Comparison of ENCODE assay signal across 13 cellular contexts in genomic region chr3:87272718-87273337, GRCh38.
DNase-seq lines count a peak whose midpoint lies in the region; ATAC-seq and TF ChIP-seq lines count a peak whose summit lies in the region.
"Had no signal": no experiment of that assay in that cellular context is flagged by ENCODE, and none has a peak within 500 bp of the region (broad histone marks: within the 10 kb centered on the region; RNA-seq: fewer than 3 reads in every experiment).

No MANE protein-coding gene starts in this region.

- no peak for DNase-seq in NCI-H1105 (lab: John Stamatoyannopoulos, UW)
- DNase-seq in activated CD4-positive, alpha-beta T cell treated with anti-CD3 and anti-CD28 coated beads for 1 hour, result no peak
- DNase-seq in ACHN, result no peak
- DNase-seq: activated CD8-positive, alpha-beta memory T cell treated with anti-CD3 and anti-CD28 coated beads, Interleukin-2, amount 50 U/mL, for 48 hours; CD8-positive, alpha-beta memory T cell; midbrain; NCI-H2081 treated with DMSO at 0.1 percent for 48 hours; upper lobe of right lung had no signal

- ATAC-seq in GM18517 (IDR thresholded peaks at IDR 0.05; ENCODE audit: unreplicated experiment) (peak; percentile 69), GM19468 (IDR thresholded peaks at IDR 0.05; ENCODE audit: extremely low read depth, unreplicated experiment) (peak; percentile 48), HG02884 (IDR thresholded peaks at IDR 0.05; ENCODE audit: unreplicated experiment) (peak; percentile 95), HG03571 (IDR thresholded peaks at IDR 0.05; ENCODE audit: unreplicated experiment) (peak; percentile 52), SK-N-SH treated with all-trans-retinoic acid at 6 μM for 48 hours (no peak)
- ATAC-seq: upper lobe of right lung had no signal

- in situ Hi-C loops in ACHN (cut with HindIII; ENCODE audit: low pct_ligation_motif_present, low pct_unique_long_range_greater_than_20kb, low sequenced_read_pairs), result no loop called here

TF ChIP-seq in SK-N-SH treated with all-trans-retinoic acid at 6 μM for 48 hours, 23 proteins besides CTCF, POLR2A, EP300 and RAD21:
- TF ChIP-seq ZNF70 (CRISPR knock-in tag; IDR thresholded peaks at IDR 0.05) (no peak), ISL1 (CRISPR knock-in tag; IDR thresholded peaks at IDR 0.05) (no peak), POU6F1 (CRISPR knock-in tag; IDR thresholded peaks at IDR 0.05; ENCODE audit: borderline replicate concordance, low read depth) (no peak), PATZ1 (CRISPR knock-in tag; IDR thresholded peaks at IDR 0.05; ENCODE audit: borderline replicate concordance) (no peak), TOX (CRISPR knock-in tag; IDR thresholded peaks at IDR 0.05; ENCODE audit: borderline replicate concordance) (no peak), CREB5 (CRISPR knock-in tag; IDR thresholded peaks at IDR 0.05; ENCODE audit: low read depth) (no peak), ZNF565 (CRISPR knock-in tag; conservative IDR thresholded peaks at IDR 0.05; ENCODE audit: low read depth) (no peak), SNAI2 (CRISPR knock-in tag; IDR thresholded peaks at IDR 0.05) (no peak), RARB (CRISPR knock-in tag; IDR thresholded peaks at IDR 0.05) (no peak), ZNF8 (CRISPR knock-in tag; IDR thresholded peaks at IDR 0.05) (no peak), CSDC2 (CRISPR knock-in tag; IDR thresholded peaks at IDR 0.05) (no peak)
- TF ChIP-seq, protein P1, sequence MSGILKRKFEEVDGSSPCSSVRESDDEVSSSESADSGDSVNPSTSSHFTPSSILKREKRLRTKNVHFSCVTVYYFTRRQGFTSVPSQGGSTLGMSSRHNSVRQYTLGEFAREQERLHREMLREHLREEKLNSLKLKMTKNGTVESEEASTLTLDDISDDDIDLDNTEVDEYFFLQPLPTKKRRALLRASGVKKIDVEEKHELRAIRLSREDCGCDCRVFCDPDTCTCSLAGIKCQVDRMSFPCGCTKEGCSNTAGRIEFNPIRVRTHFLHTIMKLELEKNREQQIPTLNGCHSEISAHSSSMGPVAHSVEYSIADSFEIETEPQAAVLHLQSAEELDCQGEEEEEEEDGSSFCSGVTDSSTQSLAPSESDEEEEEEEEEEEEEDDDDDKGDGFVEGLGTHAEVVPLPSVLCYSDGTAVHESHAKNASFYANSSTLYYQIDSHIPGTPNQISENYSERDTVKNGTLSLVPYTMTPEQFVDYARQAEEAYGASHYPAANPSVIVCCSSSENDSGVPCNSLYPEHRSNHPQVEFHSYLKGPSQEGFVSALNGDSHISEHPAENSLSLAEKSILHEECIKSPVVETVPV (CRISPR knock-in tag; IDR thresholded peaks at IDR 0.05), result no peak
